Comparison of ENCODE assay signal across 8 cellular contexts in the genomic region with DNA sequence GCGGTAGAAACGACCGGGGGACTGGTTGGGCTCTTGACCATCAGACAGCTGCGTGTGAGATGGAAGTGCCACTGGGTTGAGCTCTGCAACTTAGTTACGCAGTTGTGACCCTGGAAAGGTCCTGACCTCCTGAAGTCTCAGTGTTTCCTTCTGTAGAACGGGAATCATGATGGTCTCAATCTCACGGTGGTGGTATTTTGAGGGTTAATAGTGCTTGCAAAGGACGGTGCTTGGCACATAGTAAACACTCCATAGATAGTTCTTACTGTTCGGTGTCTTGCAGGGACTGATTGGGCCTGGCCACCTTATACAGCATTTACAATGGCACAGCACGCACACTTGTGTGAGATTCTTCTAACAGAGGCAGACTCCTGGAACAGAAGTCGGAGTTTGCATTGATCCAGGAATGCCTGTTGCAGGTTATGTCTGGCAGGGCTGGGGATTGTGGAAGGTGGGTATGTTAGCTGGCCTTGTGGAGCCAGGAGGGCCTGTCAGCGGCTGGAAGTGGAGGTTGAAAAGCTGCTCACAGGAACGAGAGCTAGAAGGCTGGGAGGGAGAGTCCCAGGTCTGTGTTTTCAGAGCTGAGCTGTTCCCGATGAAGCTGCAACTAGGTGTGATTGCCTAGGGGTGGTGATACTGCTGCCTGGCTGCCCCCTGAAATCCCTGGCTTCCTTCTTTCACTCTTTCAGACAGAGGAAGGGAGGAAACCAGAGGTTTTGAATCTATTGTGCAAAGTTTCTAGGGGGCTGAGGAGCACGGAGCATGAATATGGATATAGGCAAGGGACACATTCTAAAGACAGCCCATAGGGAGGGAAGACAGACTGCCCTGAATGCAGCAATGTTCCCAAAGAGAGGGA. TPM values are rescaled to one million over a fixed set of nuclear protein-coding genes. Genes with fewer than 3 reads are reported as not detected.
DNase-seq lines count a peak whose midpoint lies in the region; ATAC-seq, FAIRE-seq and TF ChIP-seq lines count a peak whose summit lies in the region.

No MANE protein-coding gene starts in this region.

- DNase-seq in activated CD8-positive, alpha-beta memory T cell treated with anti-CD3 and anti-CD28 coated beads, Interleukin-2, amount 10 ng/mL, durations not matched to agents 7 days and 5 days = peak; percentile 46
- DNase-seq in activated CD8-positive, alpha-beta memory T cell treated with anti-CD3 and anti-CD28 coated beads, Interleukin-2, amount 50 U/mL, for 4 hours = no peak
- DNase-seq in activated CD8-positive, alpha-beta T cell treated with anti-CD3 and anti-CD28 coated beads, Interleukin-2, amount 10 ng/mL, durations not matched to agents 7 days and 5 days = no peak
- DNase-seq in DMS79 treated with DMSO at 0.1 percent for 48 hours (lab: John Stamatoyannopoulos, UW) (no peak), HTR-8/SVneo (ENCODE audit: insufficient read length, low spot score) (no peak)

- H3K27ac ChIP-seq in gastroesophageal sphincter (peak overlapping the region; percentile 51 to 94 (median 92)), neutrophil (peak overlapping the region; percentile 95)

- TF ChIP-seq POLR2A in gastroesophageal sphincter (IDR thresholded peaks at IDR 0.05) = no peak

- peak overlapping the region; percentile 97 for H3K27ac Mint-ChIP-seq in activated CD8-positive, alpha-beta memory T cell treated with anti-CD3 and anti-CD28 coated beads, Interleukin-2, amount 10 ng/mL, durations not matched to agents 7 days and 5 days
- H3K27ac Mint-ChIP-seq in activated CD8-positive, alpha-beta T cell treated with anti-CD3 and anti-CD28 coated beads, Interleukin-2, amount 10 ng/mL, durations not matched to agents 7 days and 5 days = peak overlapping the region; percentile 91

- WGBS in gastroesophageal sphincter (ENCODE audit: low coverage in 1 of 2), 2 donors = 8 to 12% methylated on average over 9 to 11 of the region's 15 CpGs

- H3K4me1 ChIP-seq in gastroesophageal sphincter (peaks cover 0 to 43% (median 7%) of the 10 kb centered on the region in 3 donors), neutrophil (ENCODE audit: control insufficient read depth in 1 of 2, insufficient read depth in 1 of 2, low read depth in 1 of 2, low read length in 1 of 2) (peaks cover 46 to 56% of the 10 kb centered on the region in 2 experiments)

- H3K27me3 ChIP-seq in gastroesophageal sphincter = peaks cover under 1% of the 10 kb centered on the region
- H3K27me3 ChIP-seq in neutrophil = no peaks in the 10 kb centered on the region

- ATAC-seq in activated CD8-positive, alpha-beta memory T cell treated with anti-CD3 and anti-CD28 coated beads, Interleukin-2, amount 10 ng/mL, durations not matched to agents 7 days and 5 days = no peak
- ATAC-seq in HG03439 (IDR thresholded peaks at IDR 0.05; ENCODE audit: unreplicated experiment) = peak; percentile 1
- no peak for ATAC-seq in activated CD8-positive, alpha-beta T cell treated with anti-CD3 and anti-CD28 coated beads, Interleukin-2, amount 10 ng/mL, durations not matched to agents 7 days and 5 days
- no peak for ATAC-seq in gastroesophageal sphincter

- FAIRE-seq in HTR-8/SVneo (lab: Jason Lieb, UNC) = no peak

- H3K27me3 Mint-ChIP-seq in activated CD8-positive, alpha-beta memory T cell treated with anti-CD3 and anti-CD28 coated beads, Interleukin-2, amount 10 ng/mL, durations not matched to agents 7 days and 5 days = peaks cover 9% of the 10 kb centered on the region
- peaks cover 5% of the 10 kb centered on the region for H3K27me3 Mint-ChIP-seq in activated CD8-positive, alpha-beta T cell treated with anti-CD3 and anti-CD28 coated beads, Interleukin-2, amount 10 ng/mL, durations not matched to agents 7 days and 5 days (ENCODE audit: low read depth)

- TF ChIP-seq CTCF in gastroesophageal sphincter (IDR thresholded peaks at IDR 0.05) = no peak
- TF ChIP-seq CTCF in neutrophil (IDR thresholded peaks at IDR 0.05) = no peak

- CTCF ChIA-PET in activated CD8-positive, alpha-beta memory T cell treated with anti-CD3 and anti-CD28 coated beads, Interleukin-2, amount 10 ng/mL, durations not matched to agents 7 days and 5 days (lab: Charles Lee) = interaction anchor here (0.6 to 1.3 kb wide), 4 partner anchors 11 to 192 kb away, joined by 3 to 4 read pairs (median 4); no protein-coding TSS in a partner anchor
- CTCF ChIA-PET in activated CD8-positive, alpha-beta T cell treated with anti-CD3 and anti-CD28 coated beads, Interleukin-2, amount 10 ng/mL, durations not matched to agents 7 days and 5 days (lab: Charles Lee) = interaction anchor here (0.7 to 1.4 kb wide), 2 partner anchors 74 to 207 kb away, joined by 5 read pairs; no protein-coding TSS in a partner anchor

- H3K36me3 ChIP-seq in gastroesophageal sphincter (no peaks in the 10 kb centered on the region), neutrophil (no peaks in the 10 kb centered on the region)

- no peak for TF ChIP-seq EP300 in gastroesophageal sphincter (IDR thresholded peaks at IDR 0.05)

- H3K9me3 ChIP-seq in gastroesophageal sphincter = no peaks in the 10 kb centered on the region
- H3K9me3 ChIP-seq in neutrophil = no peaks in the 10 kb centered on the region

- H3K4me3 Mint-ChIP-seq in activated CD8-positive, alpha-beta memory T cell treated with anti-CD3 and anti-CD28 coated beads, Interleukin-2, amount 10 ng/mL, durations not matched to agents 7 days and 5 days = peak overlapping the region; percentile 93
- H3K4me3 Mint-ChIP-seq in activated CD8-positive, alpha-beta T cell treated with anti-CD3 and anti-CD28 coated beads, Interleukin-2, amount 10 ng/mL, durations not matched to agents 7 days and 5 days = peak overlapping the region; percentile 88

- POLR2A ChIA-PET in activated CD8-positive, alpha-beta T cell treated with anti-CD3 and anti-CD28 coated beads, Interleukin-2, amount 10 ng/mL, durations not matched to agents 7 days and 5 days (lab: Charles Lee) = interaction anchor here (0.6 to 1.7 kb wide), 7 partner anchors 10 to 130 kb away, joined by 3 to 6 read pairs (median 4); no protein-coding TSS in a partner anchor

- H3K4me1 Mint-ChIP-seq in activated CD8-positive, alpha-beta memory T cell treated with anti-CD3 and anti-CD28 coated beads, Interleukin-2, amount 10 ng/mL, durations not matched to agents 7 days and 5 days = peaks cover 44% of the 10 kb centered on the region
- H3K4me1 Mint-ChIP-seq in activated CD8-positive, alpha-beta T cell treated with anti-CD3 and anti-CD28 coated beads, Interleukin-2, amount 10 ng/mL, durations not matched to agents 7 days and 5 days (ENCODE audit: low read depth) = peaks cover 36% of the 10 kb centered on the region

- H3K9me3 Mint-ChIP-seq in activated CD8-positive, alpha-beta memory T cell treated with anti-CD3 and anti-CD28 coated beads, Interleukin-2, amount 10 ng/mL, durations not matched to agents 7 days and 5 days (ENCODE audit: low read depth) = no peaks in the 10 kb centered on the region
- H3K9me3 Mint-ChIP-seq in activated CD8-positive, alpha-beta T cell treated with anti-CD3 and anti-CD28 coated beads, Interleukin-2, amount 10 ng/mL, durations not matched to agents 7 days and 5 days (ENCODE audit: insufficient read depth) = no peaks in the 10 kb centered on the region

- H3K36me3 Mint-ChIP-seq in activated CD8-positive, alpha-beta memory T cell treated with anti-CD3 and anti-CD28 coated beads, Interleukin-2, amount 10 ng/mL, durations not matched to agents 7 days and 5 days = peaks cover 11% of the 10 kb centered on the region
- H3K36me3 Mint-ChIP-seq in activated CD8-positive, alpha-beta T cell treated with anti-CD3 and anti-CD28 coated beads, Interleukin-2, amount 10 ng/mL, durations not matched to agents 7 days and 5 days (ENCODE audit: low read depth) = peaks cover 17% of the 10 kb centered on the region

- peak overlapping the region; percentile 85 to 99 for H3K4me3 ChIP-seq in gastroesophageal sphincter
- peak overlapping the region; percentile 94 for H3K4me3 ChIP-seq in neutrophil (ENCODE audit: low read depth in 1 of 2, low read length in 1 of 2)

RNA-seq across cellular contexts. Expression of gene TXN, which starts 1.0 kb away (rescaled TPM):
- 100 to 1,000 TPM; 287 to 322 TPM for total RNA-seq in activated CD8-positive, alpha-beta memory T cell treated with anti-CD3 and anti-CD28 coated beads, Interleukin-2, amount 10 ng/mL, durations not matched to agents 7 days and 5 days
- total RNA-seq in activated CD8-positive, alpha-beta T cell treated with anti-CD3 and anti-CD28 coated beads, Interleukin-2, amount 10 ng/mL, durations not matched to agents 7 days and 5 days = 100 to 1,000 TPM; 251 to 256 TPM
- total RNA-seq in gastroesophageal sphincter = 100 to 1,000 TPM; 134 to 276 (median 142) TPM

RNA-seq across cellular contexts. Expression of gene C9orf152, which starts 49.4 kb away (rescaled TPM):
- not detected for total RNA-seq in activated CD8-positive, alpha-beta memory T cell treated with anti-CD3 and anti-CD28 coated beads, Interleukin-2, amount 10 ng/mL, durations not matched to agents 7 days and 5 days
- not detected for total RNA-seq in activated CD8-positive, alpha-beta T cell treated with anti-CD3 and anti-CD28 coated beads, Interleukin-2, amount 10 ng/mL, durations not matched to agents 7 days and 5 days
- total RNA-seq in gastroesophageal sphincter = under 1 TPM in 1 of 4 donors, not detected in 3; 0.17 TPM
